ENCODE assay signal across 1 cellular context in the genomic region with DNA sequence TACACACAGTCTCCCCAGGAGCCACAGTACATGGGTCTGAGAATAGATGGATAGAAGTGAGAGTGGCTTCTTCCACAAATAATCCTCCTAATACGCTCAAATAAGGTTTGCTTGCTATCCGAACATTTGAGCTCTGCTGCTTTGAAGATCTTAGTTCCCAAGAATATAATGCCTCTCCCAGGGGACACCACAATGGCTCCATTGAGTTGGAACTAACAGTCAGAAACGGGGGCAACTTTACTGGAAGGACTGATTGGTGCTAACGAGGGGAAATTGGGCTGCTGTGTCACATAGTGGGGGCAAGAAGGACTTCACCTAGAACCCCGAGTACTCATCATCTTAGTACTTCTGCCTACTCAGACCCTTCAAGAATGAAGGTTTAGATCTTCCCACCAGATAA.
TF ChIP-seq lines count a peak whose summit lies in the region.

No MANE protein-coding gene starts in this region.

TF ChIP-seq in GM12878, 131 proteins besides CTCF, POLR2A, EP300 and RAD21 (continued from another document):
- TF ChIP-seq, protein P1, sequence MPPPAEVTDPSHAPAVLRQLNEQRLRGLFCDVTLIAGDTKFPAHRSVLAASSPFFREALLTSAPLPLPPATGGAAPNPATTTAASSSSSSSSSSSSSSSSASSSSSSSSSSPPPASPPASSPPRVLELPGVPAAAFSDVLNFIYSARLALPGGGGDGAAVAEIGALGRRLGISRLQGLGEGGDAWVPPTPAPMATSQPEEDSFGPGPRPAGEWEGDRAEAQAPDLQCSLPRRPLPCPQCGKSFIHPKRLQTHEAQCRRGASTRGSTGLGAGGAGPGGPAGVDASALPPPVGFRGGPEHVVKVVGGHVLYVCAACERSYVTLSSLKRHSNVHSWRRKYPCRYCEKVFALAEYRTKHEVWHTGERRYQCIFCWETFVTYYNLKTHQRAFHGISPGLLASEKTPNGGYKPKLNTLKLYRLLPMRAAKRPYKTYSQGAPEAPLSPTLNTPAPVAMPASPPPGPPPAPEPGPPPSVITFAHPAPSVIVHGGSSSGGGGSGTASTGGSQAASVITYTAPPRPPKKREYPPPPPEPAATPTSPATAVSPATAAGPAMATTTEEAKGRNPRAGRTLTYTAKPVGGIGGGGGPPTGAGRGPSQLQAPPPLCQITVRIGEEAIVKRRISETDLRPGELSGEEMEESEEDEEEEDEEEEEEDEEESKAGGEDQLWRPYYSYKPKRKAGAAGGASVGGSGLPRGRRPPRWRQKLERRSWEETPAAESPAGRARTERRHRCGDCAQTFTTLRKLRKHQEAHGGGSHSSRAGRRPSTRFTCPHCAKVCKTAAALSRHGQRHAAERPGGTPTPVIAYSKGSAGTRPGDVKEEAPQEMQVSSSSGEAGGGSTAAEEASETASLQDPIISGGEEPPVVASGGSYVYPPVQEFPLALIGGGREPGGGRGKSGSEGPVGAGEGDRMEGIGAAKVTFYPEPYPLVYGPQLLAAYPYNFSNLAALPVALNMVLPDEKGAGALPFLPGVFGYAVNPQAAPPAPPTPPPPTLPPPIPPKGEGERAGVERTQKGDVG (CRISPR knock-in tag; IDR thresholded peaks at IDR 0.05) = no peak
- TF ChIP-seq CEBPZ (IDR thresholded peaks at IDR 0.05; ENCODE audit: low read depth, low read length) (no peak), MTA2 (IDR thresholded peaks at IDR 0.05; ENCODE audit: low read depth) (0 out of 2 replicates have a peak, but pooled peaks have one; percentile 35), GATAD2B (conservative IDR thresholded peaks at IDR 0.05; ENCODE audit: low read depth) (0 out of 2 replicates have a peak, but pooled peaks have one; percentile 25), CHD2 (IDR thresholded peaks at IDR 0.05; ENCODE audit: borderline replicate concordance, low read depth, low read length) (no peak), MEF2B (IDR thresholded peaks at IDR 0.05; ENCODE audit: partially characterized antibody, poor library complexity, severe bottlenecking) (peak; percentile 39)
- TF ChIP-seq, protein P2, sequence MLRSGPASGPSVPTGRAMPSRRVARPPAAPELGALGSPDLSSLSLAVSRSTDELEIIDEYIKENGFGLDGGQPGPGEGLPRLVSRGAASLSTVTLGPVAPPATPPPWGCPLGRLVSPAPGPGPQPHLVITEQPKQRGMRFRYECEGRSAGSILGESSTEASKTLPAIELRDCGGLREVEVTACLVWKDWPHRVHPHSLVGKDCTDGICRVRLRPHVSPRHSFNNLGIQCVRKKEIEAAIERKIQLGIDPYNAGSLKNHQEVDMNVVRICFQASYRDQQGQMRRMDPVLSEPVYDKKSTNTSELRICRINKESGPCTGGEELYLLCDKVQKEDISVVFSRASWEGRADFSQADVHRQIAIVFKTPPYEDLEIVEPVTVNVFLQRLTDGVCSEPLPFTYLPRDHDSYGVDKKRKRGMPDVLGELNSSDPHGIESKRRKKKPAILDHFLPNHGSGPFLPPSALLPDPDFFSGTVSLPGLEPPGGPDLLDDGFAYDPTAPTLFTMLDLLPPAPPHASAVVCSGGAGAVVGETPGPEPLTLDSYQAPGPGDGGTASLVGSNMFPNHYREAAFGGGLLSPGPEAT (IDR thresholded peaks at IDR 0.05; ENCODE audit: low read depth) = no peak
TF ChIP-seq in GM12878: peak in this region for 5.
